In the genomic region with DNA sequence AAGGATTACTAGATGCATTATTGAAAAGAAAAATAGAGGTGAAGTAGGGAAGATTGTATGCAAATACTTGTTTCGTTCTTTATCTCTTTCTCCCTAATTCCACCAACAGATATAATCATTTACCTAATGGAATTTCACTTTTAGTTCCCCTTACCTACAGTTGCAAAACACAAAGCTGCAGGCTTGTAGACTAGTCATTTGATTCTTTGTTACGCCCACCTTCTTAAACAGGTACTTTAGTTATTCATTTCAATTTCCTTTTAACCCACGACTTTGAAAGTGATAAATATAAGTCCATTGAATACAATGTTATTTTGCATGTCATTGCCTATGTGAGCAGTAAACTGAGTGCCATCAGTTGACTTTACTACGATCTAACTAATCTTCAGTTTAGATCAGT, we compare ENCODE assay signal across 17 cellular contexts. TPM values are rescaled to one million over a fixed set of nuclear protein-coding genes. Genes with fewer than 3 reads are reported as not detected.
DNase-seq lines count a peak whose midpoint lies in the region; ATAC-seq and TF ChIP-seq lines count a peak whose summit lies in the region.
"Had no signal": no experiment of that assay in that cellular context is flagged by ENCODE, and none has a peak within 500 bp of the region (broad histone marks: within the 10 kb centered on the region; RNA-seq: fewer than 3 reads in every experiment).

No MANE protein-coding gene starts in this region.

- no peak for TF ChIP-seq CTCF in Peyer's patch (IDR thresholded peaks at IDR 0.05)

- H3K4me3 ChIP-seq in SJCRH30 = no peak overlapping the region
- H3K4me3 ChIP-seq in Peyer's patch = no peak overlapping the region
- H3K4me3 ChIP-seq: right atrium auricular region had no signal

- H3K9me3 ChIP-seq in SJCRH30 (replicated peaks) = no peaks in the 10 kb centered on the region
- no peaks in the 10 kb centered on the region for H3K9me3 ChIP-seq in Peyer's patch
- H3K9me3 ChIP-seq: right atrium auricular region had no signal

- H3K4me3 Mint-ChIP-seq in activated CD4-positive, alpha-beta T cell treated with anti-CD3 and anti-CD28 coated beads, Interleukin-2, amount 10 ng/mL, durations not matched to agents 24 days and 14 days = no peak overlapping the region
- H3K4me3 Mint-ChIP-seq in activated CD4-positive, alpha-beta T cell treated with anti-CD3 and anti-CD28 coated beads, Interleukin-2, amount 10 ng/mL, durations not matched to agents 7 days and 5 days = no peak overlapping the region
- no peak overlapping the region for H3K4me3 Mint-ChIP-seq in stimulated activated effector memory CD8-positive, alpha-beta T cell treated with anti-CD3 and anti-CD28 coated beads, Interleukin-12 subunit alpha, Interleukin-12 subunit beta, amount 100 ng/mL, for 72 hours
- H3K4me3 Mint-ChIP-seq: naive B cell had no signal

- H3K4me1 Mint-ChIP-seq in activated CD4-positive, alpha-beta T cell treated with anti-CD3 and anti-CD28 coated beads, Interleukin-2, amount 10 ng/mL, durations not matched to agents 24 days and 14 days = peaks cover 26% of the 10 kb centered on the region
- peaks cover 11% of the 10 kb centered on the region for H3K4me1 Mint-ChIP-seq in activated CD4-positive, alpha-beta T cell treated with anti-CD3 and anti-CD28 coated beads, Interleukin-2, amount 10 ng/mL, durations not matched to agents 7 days and 5 days
- no peaks in the 10 kb centered on the region for H3K4me1 Mint-ChIP-seq in stimulated activated effector memory CD8-positive, alpha-beta T cell treated with anti-CD3 and anti-CD28 coated beads, Interleukin-12 subunit alpha, Interleukin-12 subunit beta, amount 100 ng/mL, for 72 hours
- H3K4me1 Mint-ChIP-seq: naive B cell had no signal

- no peaks in the 10 kb centered on the region for H3K27me3 Mint-ChIP-seq in activated CD4-positive, alpha-beta T cell treated with anti-CD3 and anti-CD28 coated beads, Interleukin-2, amount 10 ng/mL, durations not matched to agents 24 days and 14 days
- no peaks in the 10 kb centered on the region for H3K27me3 Mint-ChIP-seq in activated CD4-positive, alpha-beta T cell treated with anti-CD3 and anti-CD28 coated beads, Interleukin-2, amount 10 ng/mL, durations not matched to agents 7 days and 5 days
- H3K27me3 Mint-ChIP-seq: naive B cell had no signal

- no peak for DNase-seq in activated CD4-positive, alpha-beta T cell treated with anti-CD3 and anti-CD28 coated beads, Interleukin-2, amount 10 ng/mL, durations not matched to agents 24 days and 14 days
- no peak for DNase-seq in activated CD4-positive, alpha-beta T cell treated with anti-CD3 and anti-CD28 coated beads, Interleukin-2, amount 10 ng/mL, durations not matched to agents 7 days and 5 days
- DNase-seq in stimulated activated effector memory CD8-positive, alpha-beta T cell treated with anti-CD3 and anti-CD28 coated beads, Interleukin-12 subunit alpha, Interleukin-12 subunit beta, amount 100 ng/mL, for 72 hours (ENCODE audit: low spot score in 2 of 2) = no peak
- no peak for DNase-seq in SJCRH30
- DNase-seq in stimulated activated CD4-positive, alpha-beta T cell treated with anti-CD3 and anti-CD28 coated beads, Interleukin-1b, Interleukin-23, amount 100 ng/mL, for 48 hours = no peak
- DNase-seq in Peyer's patch = no peak
- DNase-seq: 8988T; activated CD4-positive, CD25-positive, alpha-beta regulatory T cell treated with anti-CD3 and anti-CD28 coated beads, Interleukin-2, amount 50 U/mL, for 72 hours; COR-L47; head of caudate nucleus; KBM-7; naive B cell; NCI-H2081 had no signal

- peaks cover 11% of the 10 kb centered on the region for H3K36me3 Mint-ChIP-seq in activated CD4-positive, alpha-beta T cell treated with anti-CD3 and anti-CD28 coated beads, Interleukin-2, amount 10 ng/mL, durations not matched to agents 24 days and 14 days (ENCODE audit: low read depth)
- H3K36me3 Mint-ChIP-seq in activated CD4-positive, alpha-beta T cell treated with anti-CD3 and anti-CD28 coated beads, Interleukin-2, amount 10 ng/mL, durations not matched to agents 7 days and 5 days (ENCODE audit: low read depth) = peaks cover 3% of the 10 kb centered on the region
- H3K36me3 Mint-ChIP-seq in stimulated activated effector memory CD8-positive, alpha-beta T cell treated with anti-CD3 and anti-CD28 coated beads, Interleukin-12 subunit alpha, Interleukin-12 subunit beta, amount 100 ng/mL, for 72 hours = no peaks in the 10 kb centered on the region

- no peak for TF ChIP-seq POLR2A in Peyer's patch (IDR thresholded peaks at IDR 0.05)

- intact Hi-C loops in activated CD4-positive, alpha-beta T cell treated with anti-CD3 and anti-CD28 coated beads, Interleukin-2, amount 10 ng/mL, durations not matched to agents 24 days and 14 days (cut with micrococcal nuclease) = loop anchor here (1.0 to 2.0 kb wide), 4 partner anchors 20 to 88 kb away; no protein-coding TSS in a partner anchor

- H3K4me1 ChIP-seq in SJCRH30 = no peaks in the 10 kb centered on the region
- no peaks in the 10 kb centered on the region for H3K4me1 ChIP-seq in Peyer's patch
- H3K4me1 ChIP-seq: right atrium auricular region had no signal

- peaks cover 11% of the 10 kb centered on the region for H3K9me3 Mint-ChIP-seq in activated CD4-positive, alpha-beta T cell treated with anti-CD3 and anti-CD28 coated beads, Interleukin-2, amount 10 ng/mL, durations not matched to agents 24 days and 14 days
- peaks cover 2% of the 10 kb centered on the region for H3K9me3 Mint-ChIP-seq in activated CD4-positive, alpha-beta T cell treated with anti-CD3 and anti-CD28 coated beads, Interleukin-2, amount 10 ng/mL, durations not matched to agents 7 days and 5 days
- no peaks in the 10 kb centered on the region for H3K9me3 Mint-ChIP-seq in stimulated activated effector memory CD8-positive, alpha-beta T cell treated with anti-CD3 and anti-CD28 coated beads, Interleukin-12 subunit alpha, Interleukin-12 subunit beta, amount 100 ng/mL, for 72 hours

- H3K36me3 ChIP-seq in SJCRH30 (no peaks in the 10 kb centered on the region), Peyer's patch (peaks cover 0 to under 1% (median 0%) of the 10 kb centered on the region in 3 donors)
- H3K36me3 ChIP-seq: right atrium auricular region had no signal

- CTCF ChIA-PET in activated CD4-positive, alpha-beta T cell treated with anti-CD3 and anti-CD28 coated beads, Interleukin-2, amount 10 ng/mL, durations not matched to agents 7 days and 5 days (lab: Charles Lee) = no interaction called here

- H3K27ac Mint-ChIP-seq in activated CD4-positive, alpha-beta T cell treated with anti-CD3 and anti-CD28 coated beads, Interleukin-2, amount 10 ng/mL, durations not matched to agents 24 days and 14 days = peak overlapping the region; percentile 70
- no peak overlapping the region for H3K27ac Mint-ChIP-seq in activated CD4-positive, alpha-beta T cell treated with anti-CD3 and anti-CD28 coated beads, Interleukin-2, amount 10 ng/mL, durations not matched to agents 7 days and 5 days
- H3K27ac Mint-ChIP-seq in stimulated activated effector memory CD8-positive, alpha-beta T cell treated with anti-CD3 and anti-CD28 coated beads, Interleukin-12 subunit alpha, Interleukin-12 subunit beta, amount 100 ng/mL, for 72 hours = no peak overlapping the region

- ATAC-seq in GM21526 (IDR thresholded peaks at IDR 0.05; ENCODE audit: low FRiP score, unreplicated experiment) (peak; percentile 85), HG03066 (IDR thresholded peaks at IDR 0.05; ENCODE audit: low read depth, unreplicated experiment) (peak; percentile 92)
- peak; percentile 57 for ATAC-seq in stimulated activated effector memory CD8-positive, alpha-beta T cell treated with anti-CD3 and anti-CD28 coated beads, Interleukin-12 subunit alpha, Interleukin-12 subunit beta, amount 100 ng/mL, for 72 hours

- POLR2A ChIA-PET in activated CD4-positive, alpha-beta T cell treated with anti-CD3 and anti-CD28 coated beads, Interleukin-2, amount 10 ng/mL, durations not matched to agents 7 days and 5 days (lab: Charles Lee) = no interaction called here

- no peak overlapping the region for H3K27ac ChIP-seq in SJCRH30
- no peak overlapping the region for H3K27ac ChIP-seq in Peyer's patch
- H3K27ac ChIP-seq: right atrium auricular region had no signal

- H3K27me3 ChIP-seq in SJCRH30 (no peaks in the 10 kb centered on the region), Peyer's patch (no peaks in the 10 kb centered on the region)
- H3K27me3 ChIP-seq: right atrium auricular region had no signal

RNA-seq across cellular contexts. Expression of a gene that starts 3.9 kb away (rescaled TPM):
- 0.79 and 1.6 TPM in 2 replicates for total RNA-seq in activated CD4-positive, alpha-beta T cell treated with anti-CD3 and anti-CD28 coated beads, Interleukin-2, amount 10 ng/mL, durations not matched to agents 24 days and 14 days
- under 1 TPM; 0.07 to 0.21 TPM for total RNA-seq in activated CD4-positive, alpha-beta T cell treated with anti-CD3 and anti-CD28 coated beads, Interleukin-2, amount 10 ng/mL, durations not matched to agents 7 days and 5 days
- total RNA-seq in SJCRH30 (2014; rRNA removed; shearing (Covaris generic)) = not detected in 2 replicates
- total RNA-seq in Peyer's patch = not detected
- total RNA-seq: right atrium auricular region, temporal lobe had no signal

RNA-seq across cellular contexts. Expression of a gene that starts 30.1 kb away (rescaled TPM):
- 13.2 and 13.6 TPM in 2 replicates for total RNA-seq in activated CD4-positive, alpha-beta T cell treated with anti-CD3 and anti-CD28 coated beads, Interleukin-2, amount 10 ng/mL, durations not matched to agents 24 days and 14 days
- 1 to 10 TPM; 9.3 TPM for total RNA-seq in activated CD4-positive, alpha-beta T cell treated with anti-CD3 and anti-CD28 coated beads, Interleukin-2, amount 10 ng/mL, durations not matched to agents 7 days and 5 days
- 15.1 and 17.2 TPM in 2 replicates for total RNA-seq in SJCRH30 (2014; rRNA removed; shearing (Covaris generic))
- 10 to 100 TPM; 10.3 to 18.2 (median 13.8) TPM for total RNA-seq in Peyer's patch

RNA-seq across cellular contexts. Expression of a gene that starts 58.9 kb away (rescaled TPM):
- total RNA-seq in activated CD4-positive, alpha-beta T cell treated with anti-CD3 and anti-CD28 coated beads, Interleukin-2, amount 10 ng/mL, durations not matched to agents 24 days and 14 days = 3.1 and 3.5 TPM in 2 replicates
- total RNA-seq in activated CD4-positive, alpha-beta T cell treated with anti-CD3 and anti-CD28 coated beads, Interleukin-2, amount 10 ng/mL, durations not matched to agents 7 days and 5 days = 1 to 10 TPM in 1 of 2 experiments, under 1 TPM in 1; 1.00 to 1.4 TPM
- 14.8 and 16.4 TPM in 2 replicates for total RNA-seq in SJCRH30 (2014; rRNA removed; shearing (Covaris generic))
- total RNA-seq in Peyer's patch = 10 to 100 TPM; 52.9 to 67.6 (median 59.0) TPM
